Comparison of ENCODE assay signal across 26 cellular contexts in the genomic region with DNA sequence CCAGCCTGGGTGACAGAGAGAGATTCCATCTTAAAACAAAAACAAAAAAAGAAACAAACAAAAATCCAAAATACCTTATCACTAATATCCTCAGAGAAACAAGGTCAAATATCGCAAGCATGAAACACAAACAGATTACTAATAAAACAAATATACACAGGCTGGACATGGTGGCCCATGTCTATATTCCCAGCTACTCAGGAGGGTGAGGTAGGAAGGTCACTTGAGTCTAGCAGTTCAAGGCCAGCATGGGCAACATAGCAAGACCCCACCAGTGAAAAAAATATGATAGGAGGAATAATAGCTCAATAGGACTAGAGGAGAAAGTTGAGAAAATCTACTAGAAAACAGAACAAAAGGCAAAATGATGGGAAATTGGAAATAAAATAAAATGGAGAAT. TPM values are rescaled to one million over a fixed set of nuclear protein-coding genes. Genes with fewer than 3 reads are reported as not detected.
"Had no signal": no experiment of that assay in that cellular context is flagged by ENCODE, and none has a peak within 500 bp of the region (broad histone marks: within the 10 kb centered on the region; RNA-seq: fewer than 3 reads in every experiment).

No MANE protein-coding gene starts in this region.

- H3K27ac ChIP-seq: KMS-11, SJCRH30 had no signal

- DNase-seq: Kasumi-1, MG63, NCI-H1092, NCI-H1105 treated with DMSO at 0.1 percent for 48 hours, NCI-H1417 treated with DMSO at 0.1 percent for 48 hours, NCI-H146, NCI-H1694 treated with DMSO at 0.1 percent for 48 hours, NCI-H1930, NCI-H2081, NCI-H2107, NCI-H2227 treated with DMSO at 0.1 percent for 48 hours, NCI-H524, NCI-H526 treated with DMSO at 0.1 percent for 48 hours, NCI-H748 treated with DMSO at 0.1 percent for 48 hours, SHP77 treated with DMSO at 0.1 percent for 48 hours, SJCRH30, T-helper 1 cell had no signal

- ATAC-seq: K562, Panc1, Right ventricle myocardium inferior, SK-N-SH treated with all-trans-retinoic acid at 6 μM for 48 hours had no signal

- H3K36me3 Mint-ChIP-seq: IgD-negative memory B cell had no signal

RNA-seq across cellular contexts. Expression of a gene that starts 6.9 kb away (rescaled TPM):
- total RNA-seq: HT-29, NCI-H460, RPMI7951, SJCRH30 had no signal

RNA-seq across cellular contexts. Expression of a gene that starts 29.5 kb away (rescaled TPM):
- total RNA-seq: RPMI7951, SJCRH30 had no signal

RNA-seq across cellular contexts. Expression of a gene that starts 55.6 kb away (rescaled TPM):
- total RNA-seq: HT-29, K562, Right ventricle myocardium inferior, RPMI7951, SJCRH30 had no signal
